10 cellular contexts compared by ENCODE assay signal in genomic region chr3:4711680-4711992, GRCh38.
DNase-seq lines count a peak whose midpoint lies in the region; ATAC-seq and TF ChIP-seq lines count a peak whose summit lies in the region.
"Had no signal": no experiment of that assay in that cellular context is flagged by ENCODE, and none has a peak within 500 bp of the region (broad histone marks: within the 10 kb centered on the region; RNA-seq: fewer than 3 reads in every experiment).

No MANE protein-coding gene starts in this region.

- H3K27me3 Mint-ChIP-seq in activated T-helper 17 cell treated with anti-CD3 and anti-CD28 coated beads, Interleukin-2, amount 50 U/mL, for 72 hours, result no peaks in the 10 kb centered on the region
- H3K27me3 Mint-ChIP-seq: IgD-negative memory B cell had no signal

- H3K27ac Mint-ChIP-seq in activated T-helper 17 cell treated with anti-CD3 and anti-CD28 coated beads, Interleukin-2, amount 50 U/mL, for 72 hours, result peak overlapping the region; percentile 15

- no peak for TF ChIP-seq POLR2A in prostate gland (IDR thresholded peaks at IDR 0.05)

- no peak for DNase-seq in prostate gland (ENCODE audit: low spot score)
- no peak for DNase-seq in activated CD4-positive, CD25-positive, alpha-beta regulatory T cell treated with anti-CD3 and anti-CD28 coated beads, Interleukin-2, amount 50 U/mL, for 72 hours
- DNase-seq in G401 (ENCODE audit: low spot score), result no peak
- DNase-seq in activated CD4-positive, alpha-beta T cell treated with anti-CD3 and anti-CD28 coated beads for 4 hours, result no peak

- H3K9me3 Mint-ChIP-seq in activated T-helper 17 cell treated with anti-CD3 and anti-CD28 coated beads, Interleukin-2, amount 50 U/mL, for 72 hours, result peaks cover 3% of the 10 kb centered on the region
- H3K9me3 Mint-ChIP-seq: IgD-negative memory B cell had no signal

- H3K4me3 Mint-ChIP-seq in activated T-helper 17 cell treated with anti-CD3 and anti-CD28 coated beads, Interleukin-2, amount 50 U/mL, for 72 hours, result no peak overlapping the region
- H3K4me3 Mint-ChIP-seq: IgD-negative memory B cell had no signal

- no peaks in the 10 kb centered on the region for H3K4me1 ChIP-seq in prostate gland (replicated peaks)

- 9% methylated on average over 1 of the region's 1 CpG for WGBS in prostate gland

- no peaks in the 10 kb centered on the region for H3K36me3 ChIP-seq in prostate gland
- H3K36me3 ChIP-seq: neutrophil had no signal

- in situ Hi-C loops in G401 (cut with HindIII; ENCODE audit: low sequenced_read_pairs), result no loop called here

- peaks cover 9% of the 10 kb centered on the region for H3K4me1 Mint-ChIP-seq in activated T-helper 17 cell treated with anti-CD3 and anti-CD28 coated beads, Interleukin-2, amount 50 U/mL, for 72 hours

- H3K4me3 ChIP-seq in prostate gland, result no peak overlapping the region

- intact Hi-C loops in prostate gland (cut with DNase I), result loop anchor here (5.0 kb wide), 2 partner anchors 316 to 346 kb away; no protein-coding TSS in a partner anchor

- ATAC-seq in GM19372 (IDR thresholded peaks at IDR 0.05; ENCODE audit: low read depth, unreplicated experiment) (peak; percentile 30), HG02870 (IDR thresholded peaks at IDR 0.05; ENCODE audit: unreplicated experiment) (peak; percentile 14)
- peak; percentile 11 for ATAC-seq in activated T-helper 17 cell treated with anti-CD3 and anti-CD28 coated beads, Interleukin-2, amount 50 U/mL, for 72 hours (replicated peaks)
- ATAC-seq in activated CD4-positive, CD25-positive, alpha-beta regulatory T cell treated with anti-CD3 and anti-CD28 coated beads, Interleukin-2, amount 50 U/mL, for 24 hours, result no peak

- peak overlapping the region; percentile 26 to 65 for H3K27ac ChIP-seq in prostate gland
- H3K27ac ChIP-seq: neutrophil had no signal

- TF ChIP-seq CTCF in prostate gland (IDR thresholded peaks at IDR 0.05), result no peak

- H3K36me3 Mint-ChIP-seq in activated T-helper 17 cell treated with anti-CD3 and anti-CD28 coated beads, Interleukin-2, amount 50 U/mL, for 72 hours (ENCODE audit: low read depth), result peaks cover 70% of the 10 kb centered on the region

- H3K27me3 ChIP-seq in prostate gland (replicated peaks; ENCODE audit: insufficient read depth), result no peaks in the 10 kb centered on the region
- H3K27me3 ChIP-seq: neutrophil had no signal

- H3K9me3 ChIP-seq in prostate gland, result no peaks in the 10 kb centered on the region
- H3K9me3 ChIP-seq: neutrophil had no signal

Comparison
In these comparisons a context has a peak if more than half of its experiments do, and no peak if none do; other contexts are left out.
1. ATAC-seq: peak in GM19372 (single experiment), HG02870 (single experiment) and activated T-helper 17 cell treated with anti-CD3 and anti-CD28 coated beads, Interleukin-2, amount 50 U/mL, for 72 hours (single experiment); none in activated CD4-positive, CD25-positive, alpha-beta regulatory T cell treated with anti-CD3 and anti-CD28 coated beads, Interleukin-2, amount 50 U/mL, for 24 hours (0 of 2).